8 cellular contexts compared by ENCODE assay signal in the genomic region with DNA sequence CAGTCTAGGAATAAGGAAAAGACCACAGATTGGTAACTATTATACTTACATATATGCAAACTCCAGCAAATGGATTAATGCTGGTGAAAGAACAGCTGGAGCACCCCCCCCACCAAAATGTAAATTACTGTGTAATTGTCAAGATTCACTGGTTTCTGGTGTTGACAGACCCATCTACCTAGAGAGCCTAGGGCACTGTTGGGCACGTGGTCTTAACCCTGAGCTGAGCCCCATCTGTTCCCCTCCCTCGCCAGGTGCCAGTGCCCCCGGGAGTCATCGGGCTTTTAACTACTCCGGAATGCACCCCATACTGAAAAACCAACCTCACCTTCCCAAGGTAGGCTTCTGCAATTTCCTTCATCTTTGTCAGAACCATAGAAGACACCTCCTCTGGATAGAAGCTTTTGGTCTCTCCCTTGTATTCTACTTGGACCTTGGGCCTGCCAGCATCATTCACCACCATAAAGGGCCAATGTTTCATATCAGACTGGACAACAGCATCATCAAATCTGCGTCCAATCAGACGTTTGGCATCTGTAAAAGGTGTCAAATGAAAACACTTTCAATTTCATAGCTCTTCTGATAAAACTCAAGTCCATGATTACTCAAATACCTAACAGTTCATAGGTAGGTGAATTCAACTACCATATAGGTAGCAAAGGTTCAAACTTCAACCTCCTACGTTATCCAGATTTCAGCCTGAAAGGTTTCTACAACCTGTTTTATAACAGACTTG. TPM values are rescaled to one million over a fixed set of nuclear protein-coding genes. Genes with fewer than 3 reads are reported as not detected.
A peak's percentile ranks its signal among the peaks of the same experiment; 100 is the strongest.
DNase-seq lines count a peak whose midpoint lies in the region; ATAC-seq and TF ChIP-seq lines count a peak whose summit lies in the region.

No MANE protein-coding gene starts in this region.

- H3K9me3 Mint-ChIP-seq in naive B cell: no peaks in the 10 kb centered on the region

- ATAC-seq in naive B cell (ENCODE audit: low read depth in 2 of 2) (no peak), HG03565 (IDR thresholded peaks at IDR 0.05; ENCODE audit: unreplicated experiment) (no peak)

- peak overlapping the region; percentile 76 to 99 (median 98) for H3K27ac Mint-ChIP-seq in naive B cell

- peak overlapping the region; percentile 98 to 100 (median 98) for H3K4me3 Mint-ChIP-seq in naive B cell

- peaks cover 35 to 36% of the 10 kb centered on the region in 2 donors for H3K36me3 Mint-ChIP-seq in naive B cell

- H3K27me3 Mint-ChIP-seq in naive B cell: no peaks in the 10 kb centered on the region

- H3K4me1 Mint-ChIP-seq in naive B cell: peaks cover 51 to 83% (median 69%) of the 10 kb centered on the region in 3 donors

- in situ Hi-C loops in GM13977 (cut with MboI; ENCODE audit: low pct_unique_long_range_greater_than_20kb, low sequenced_read_pairs, unreplicated experiment): no loop called here

- peak; percentile 24 for DNase-seq in EL
- peak; percentile 48 for DNase-seq in NCI-H146 treated with DMSO at 0.1 percent for 48 hours (lab: John Stamatoyannopoulos, UW; ENCODE audit: unreplicated experiment)
- DNase-seq in naive B cell: no peak
- no peak for DNase-seq in amygdala (lab: John Stamatoyannopoulos, UW)
- DNase-seq in GM13977 (ENCODE audit: low spot score): no peak
- DNase-seq in T-helper 9 cell: no peak

- peak overlapping the region; percentile 100 for H3K27ac ChIP-seq in cingulate gyrus (ENCODE audit: low read depth, low read length)

- TF ChIP-seq CTCF in GM13977 (IDR thresholded peaks at IDR 0.05; ENCODE audit: extremely low read depth, insufficient read depth, missing control alignments): no peak

RNA-seq across cellular contexts. Expression of gene HSPA8, which starts 1.5 kb away (rescaled TPM):
- 100 to 1,000 TPM; 390 to 727 (median 594) TPM for polyA plus RNA-seq in naive B cell (ENCODE audit: low read depth in 6 of 6)

Comparison
In these comparisons a context has a peak if more than half of its experiments do, and no peak if none do; other contexts are left out.
1. DNase-seq: peak in EL (single experiment) and NCI-H146 treated with DMSO at 0.1 percent for 48 hours (single experiment); none in naive B cell (single experiment), amygdala (0 of 56), GM13977 (single experiment) and T-helper 9 cell (single experiment).